In genomic region chr7:120486164-120486563, GRCh38 we compare ENCODE assay signal across 13 cellular contexts.
"Had no signal": no experiment of that assay in that cellular context is flagged by ENCODE, and none has a peak within 500 bp of the region (broad histone marks: within the 10 kb centered on the region; RNA-seq: fewer than 3 reads in every experiment).

No MANE protein-coding gene starts in this region.

- DNase-seq: activated CD4-positive, alpha-beta T cell treated with anti-CD3 and anti-CD28 coated beads, Interleukin-2, amount 50 U/mL, for 1 hour; amniotic stem cell; foreskin fibroblast; kidney; right cardiac atrium; small intestine; T-helper 2 cell; tibial artery had no signal

- H3K27ac ChIP-seq: breast epithelium, esophagus muscularis mucosa, neutrophil, tibial artery, vagina had no signal

- ATAC-seq: right cardiac atrium had no signal

- H3K9me3 ChIP-seq: breast epithelium, esophagus muscularis mucosa, neutrophil, tibial artery, vagina had no signal

- FAIRE-seq: kidney, small intestine, TTC549 had no signal

- H3K4me3 ChIP-seq: breast epithelium, esophagus muscularis mucosa, tibial artery, vagina had no signal

- H3K36me3 ChIP-seq: breast epithelium, esophagus muscularis mucosa, neutrophil, tibial artery, vagina had no signal

- H3K27me3 ChIP-seq: breast epithelium, esophagus muscularis mucosa, neutrophil, tibial artery, vagina had no signal

- H3K4me1 ChIP-seq: breast epithelium, esophagus muscularis mucosa, tibial artery, vagina had no signal
